Comparison of ENCODE assay signal across 1 cellular context in genomic region chr6:32954983-32955802, GRCh38.
TF ChIP-seq lines count a peak whose summit lies in the region.

No MANE protein-coding gene starts in this region.

TF ChIP-seq in endothelial cell of umbilical vein, 7 proteins besides CTCF, POLR2A, EP300 and RAD21:
- TF ChIP-seq JUN (IDR thresholded peaks at IDR 0.05; ENCODE audit: borderline replicate concordance, insufficient read depth, insufficient read length, low read depth) (no peak), FOS (IDR thresholded peaks at IDR 0.05; ENCODE audit: borderline replicate concordance, insufficient read depth, low read length) (no peak), MAX (IDR thresholded peaks at IDR 0.05; ENCODE audit: insufficient read depth, insufficient read length) (no peak), EZH2 (IDR thresholded peaks at IDR 0.05; ENCODE audit: borderline replicate concordance, low read depth, low read length, severe bottlenecking) (no peak), POLR2AphosphoS5 (IDR thresholded peaks at IDR 0.05; ENCODE audit: insufficient read depth, low read depth, low read length) (no peak), MYC (IDR thresholded peaks at IDR 0.05; ENCODE audit: low read depth, low read length) (no peak), GATA2 (IDR thresholded peaks at IDR 0.05; ENCODE audit: insufficient read depth, insufficient read length, low read depth, low read length) (no peak)
TF ChIP-seq in endothelial cell of umbilical vein: peak in this region for 0.
